Comparison of ENCODE assay signal across 36 cellular contexts in genomic region chr4:89722517-89722916, GRCh38.
"Had no signal": no experiment of that assay in that cellular context is flagged by ENCODE, and none has a peak within 500 bp of the region (broad histone marks: within the 10 kb centered on the region; RNA-seq: fewer than 3 reads in every experiment).

No MANE protein-coding gene starts in this region.

- H3K9me3 Mint-ChIP-seq: activated B cell treated with CpG ODN at 0.5 μM for 24 hours; activated CD4-positive, alpha-beta memory T cell treated with anti-CD3 and anti-CD28 coated beads for 36 hours; activated CD4-positive, alpha-beta T cell treated with anti-CD3 and anti-CD28 coated beads, Interleukin-2, amount 10 ng/mL, durations not matched to agents 24 days and 14 days; activated CD8-positive, alpha-beta T cell treated with anti-CD3 and anti-CD28 coated beads for 36 hours; activated naive CD4-positive, alpha-beta T cell treated with anti-CD3 and anti-CD28 coated beads for 36 hours; activated naive CD4-positive, alpha-beta T cell treated with anti-CD3 and anti-CD28 coated beads, Interleukin-2, amount 50 U/mL, for 72 hours; activated naive CD8-positive, alpha-beta T cell treated with anti-CD3 and anti-CD28 coated beads for 36 hours; activated T-cell treated with anti-CD3 and anti-CD28 coated beads, Interleukin-2, amount 50 U/mL, for 4 hours; activated T-cell treated with anti-CD3 and anti-CD28 coated beads, Interleukin-2, amount 50 U/mL, for 72 hours; activated T-helper 1 cell treated with anti-CD3 and anti-CD28 coated beads, Interleukin-12 subunit alpha, Interleukin-12 subunit beta, Interleukin-2, Interleukin-4 antibody, amounts not matched to agents 30 ng/mL and 10 ng/mL and 1 ng/mL, durations not matched to agents 14 hours and 24 hours and 36 hours; activated T-helper 17 cell treated with anti-CD3 and anti-CD28 coated beads, Interleukin-2, amount 50 U/mL, for 72 hours; T-helper 1 cell treated with Interleukin-12 subunit alpha and Interleukin-12 subunit beta and Interleukin-4 antibody, amounts not matched to agents 30 μg/mL and 1 μg/mL, for 36 hours; T-helper 2 cell treated with Interferon-gamma antibody and Interleukin-4, amounts not matched to agents 5 μg/mL and 100 μg/mL, for 36 hours had no signal

- DNase-seq: activated B cell treated with CpG ODN at 0.5 μM for 24 hours; activated CD4-positive, alpha-beta memory T cell treated with anti-CD3 and anti-CD28 coated beads for 36 hours; activated CD4-positive, alpha-beta T cell treated with anti-CD3 and anti-CD28 coated beads for 4 hours; activated CD4-positive, alpha-beta T cell treated with anti-CD3 and anti-CD28 coated beads, Interleukin-2, amount 10 ng/mL, durations not matched to agents 24 days and 14 days; activated CD4-positive, alpha-beta T cell treated with anti-CD3 and anti-CD28 coated beads, Interleukin-2, amount 50 U/mL, for 1 hour; activated CD4-positive, alpha-beta T cell treated with anti-CD3 and anti-CD28 coated beads, Interleukin-2, amount 50 U/mL, for 4 hours; activated CD4-positive, CD25-positive, alpha-beta regulatory T cell treated with anti-CD3 and anti-CD28 coated beads, Interleukin-2, amount 50 U/mL, for 72 hours; activated CD8-positive, alpha-beta memory T cell treated with anti-CD3 and anti-CD28 coated beads, Interleukin-2, amount 50 U/mL, for 4 hours; activated CD8-positive, alpha-beta T cell treated with anti-CD3 and anti-CD28 coated beads for 36 hours; activated effector memory CD4-positive, alpha-beta T cell treated with anti-CD3 and anti-CD28 coated beads, Interleukin-2, amount 50 U/mL, for 16 hours; activated gamma-delta T cell treated with Interleukin-2 at 50 U/mL for 16 hours; activated naive CD4-positive, alpha-beta T cell; activated naive CD4-positive, alpha-beta T cell treated with anti-CD3 and anti-CD28 coated beads for 36 hours; activated naive CD4-positive, alpha-beta T cell treated with anti-CD3 and anti-CD28 coated beads, Interleukin-2, amount 50 U/mL, for 16 hours; activated naive CD8-positive, alpha-beta T cell treated with anti-CD3 and anti-CD28 coated beads for 36 hours; activated T-cell treated with anti-CD3 and anti-CD28 coated beads for 4 hours; activated T-cell treated with anti-CD3 and anti-CD28 coated beads, Interleukin-2, amount 50 U/mL, for 1 hour; activated T-cell treated with anti-CD3 and anti-CD28 coated beads, Interleukin-2, amount 50 U/mL, for 4 hours; activated T-cell treated with anti-CD3 and anti-CD28 coated beads, Interleukin-2, amount 50 U/mL, for 72 hours; adrenal gland; amniotic stem cell; aorta; body of pancreas; brain microvascular endothelial cell; central memory CD4-positive, alpha-beta T cell; T-helper 2 cell; T-helper 9 cell had no signal

- H3K4me3 ChIP-seq: adrenal gland, body of pancreas, breast epithelium had no signal

- H3K27ac ChIP-seq: adrenal gland, body of pancreas, brain microvascular endothelial cell, breast epithelium, VCaP had no signal

- H3K4me1 Mint-ChIP-seq: activated B cell treated with CpG ODN at 0.5 μM for 24 hours; activated CD4-positive, alpha-beta T cell treated with anti-CD3 and anti-CD28 coated beads, Interleukin-2, amount 10 ng/mL, durations not matched to agents 24 days and 14 days had no signal

- FAIRE-seq: astrocyte, TTC549 had no signal

- H3K4me1 ChIP-seq: adrenal gland, body of pancreas, breast epithelium had no signal

- H3K9me3 ChIP-seq: adrenal gland, body of pancreas, breast epithelium had no signal

- H3K4me3 Mint-ChIP-seq: activated B cell treated with CpG ODN at 0.5 μM for 24 hours; activated CD4-positive, alpha-beta memory T cell treated with anti-CD3 and anti-CD28 coated beads for 36 hours; activated CD4-positive, alpha-beta T cell treated with anti-CD3 and anti-CD28 coated beads, Interleukin-2, amount 10 ng/mL, durations not matched to agents 24 days and 14 days; activated CD8-positive, alpha-beta T cell treated with anti-CD3 and anti-CD28 coated beads for 36 hours; activated naive CD4-positive, alpha-beta T cell treated with anti-CD3 and anti-CD28 coated beads for 36 hours; activated naive CD8-positive, alpha-beta T cell treated with anti-CD3 and anti-CD28 coated beads for 36 hours; activated T-cell treated with anti-CD3 and anti-CD28 coated beads, Interleukin-2, amount 50 U/mL, for 4 hours; activated T-cell treated with anti-CD3 and anti-CD28 coated beads, Interleukin-2, amount 50 U/mL, for 72 hours; activated T-helper 1 cell treated with anti-CD3 and anti-CD28 coated beads, Interleukin-12 subunit alpha, Interleukin-12 subunit beta, Interleukin-2, Interleukin-4 antibody, amounts not matched to agents 30 ng/mL and 10 ng/mL and 1 ng/mL, durations not matched to agents 14 hours and 24 hours and 36 hours; activated T-helper 17 cell treated with anti-CD3 and anti-CD28 coated beads, Interleukin-2, amount 50 U/mL, for 72 hours; T-helper 1 cell treated with Interleukin-12 subunit alpha and Interleukin-12 subunit beta and Interleukin-4 antibody, amounts not matched to agents 30 μg/mL and 1 μg/mL, for 36 hours; T-helper 2 cell treated with Interferon-gamma antibody and Interleukin-4, amounts not matched to agents 5 μg/mL and 100 μg/mL, for 36 hours had no signal

- ATAC-seq: activated CD8-positive, alpha-beta T cell treated with anti-CD3 and anti-CD28 coated beads for 36 hours; activated naive CD4-positive, alpha-beta T cell treated with anti-CD3 and anti-CD28 coated beads, Interleukin-2, amount 50 U/mL, for 72 hours; activated T-cell treated with anti-CD3 and anti-CD28 coated beads, Interleukin-2, amount 50 U/mL, for 4 hours; activated T-cell treated with anti-CD3 and anti-CD28 coated beads, Interleukin-2, amount 50 U/mL, for 72 hours; body of pancreas had no signal

- H3K27ac Mint-ChIP-seq: activated B cell treated with CpG ODN at 0.5 μM for 24 hours; activated CD4-positive, alpha-beta memory T cell treated with anti-CD3 and anti-CD28 coated beads for 36 hours; activated CD4-positive, alpha-beta T cell treated with anti-CD3 and anti-CD28 coated beads, Interleukin-2, amount 10 ng/mL, durations not matched to agents 24 days and 14 days; activated CD8-positive, alpha-beta T cell treated with anti-CD3 and anti-CD28 coated beads for 36 hours; activated naive CD4-positive, alpha-beta T cell treated with anti-CD3 and anti-CD28 coated beads for 36 hours; activated naive CD4-positive, alpha-beta T cell treated with anti-CD3 and anti-CD28 coated beads, Interleukin-2, amount 50 U/mL, for 72 hours; activated naive CD8-positive, alpha-beta T cell treated with anti-CD3 and anti-CD28 coated beads for 36 hours; activated T-cell treated with anti-CD3 and anti-CD28 coated beads, Interleukin-2, amount 50 U/mL, for 72 hours; activated T-helper 1 cell treated with anti-CD3 and anti-CD28 coated beads, Interleukin-12 subunit alpha, Interleukin-12 subunit beta, Interleukin-2, Interleukin-4 antibody, amounts not matched to agents 30 ng/mL and 10 ng/mL and 1 ng/mL, durations not matched to agents 14 hours and 24 hours and 36 hours; activated T-helper 17 cell treated with anti-CD3 and anti-CD28 coated beads, Interleukin-2, amount 50 U/mL, for 72 hours; T-helper 1 cell treated with Interleukin-12 subunit alpha and Interleukin-12 subunit beta and Interleukin-4 antibody, amounts not matched to agents 30 μg/mL and 1 μg/mL, for 36 hours; T-helper 2 cell treated with Interferon-gamma antibody and Interleukin-4, amounts not matched to agents 5 μg/mL and 100 μg/mL, for 36 hours had no signal

- H3K36me3 Mint-ChIP-seq: activated CD4-positive, alpha-beta memory T cell treated with anti-CD3 and anti-CD28 coated beads for 36 hours; activated naive CD4-positive, alpha-beta T cell treated with anti-CD3 and anti-CD28 coated beads, Interleukin-2, amount 50 U/mL, for 72 hours; activated naive CD8-positive, alpha-beta T cell treated with anti-CD3 and anti-CD28 coated beads for 36 hours had no signal

- H3K36me3 ChIP-seq: adrenal gland, brain microvascular endothelial cell, breast epithelium had no signal

- H3K27me3 ChIP-seq: adrenal gland, body of pancreas, brain microvascular endothelial cell, breast epithelium had no signal
